Comparison of ENCODE assay signal across 8 cellular contexts in the genomic region with DNA sequence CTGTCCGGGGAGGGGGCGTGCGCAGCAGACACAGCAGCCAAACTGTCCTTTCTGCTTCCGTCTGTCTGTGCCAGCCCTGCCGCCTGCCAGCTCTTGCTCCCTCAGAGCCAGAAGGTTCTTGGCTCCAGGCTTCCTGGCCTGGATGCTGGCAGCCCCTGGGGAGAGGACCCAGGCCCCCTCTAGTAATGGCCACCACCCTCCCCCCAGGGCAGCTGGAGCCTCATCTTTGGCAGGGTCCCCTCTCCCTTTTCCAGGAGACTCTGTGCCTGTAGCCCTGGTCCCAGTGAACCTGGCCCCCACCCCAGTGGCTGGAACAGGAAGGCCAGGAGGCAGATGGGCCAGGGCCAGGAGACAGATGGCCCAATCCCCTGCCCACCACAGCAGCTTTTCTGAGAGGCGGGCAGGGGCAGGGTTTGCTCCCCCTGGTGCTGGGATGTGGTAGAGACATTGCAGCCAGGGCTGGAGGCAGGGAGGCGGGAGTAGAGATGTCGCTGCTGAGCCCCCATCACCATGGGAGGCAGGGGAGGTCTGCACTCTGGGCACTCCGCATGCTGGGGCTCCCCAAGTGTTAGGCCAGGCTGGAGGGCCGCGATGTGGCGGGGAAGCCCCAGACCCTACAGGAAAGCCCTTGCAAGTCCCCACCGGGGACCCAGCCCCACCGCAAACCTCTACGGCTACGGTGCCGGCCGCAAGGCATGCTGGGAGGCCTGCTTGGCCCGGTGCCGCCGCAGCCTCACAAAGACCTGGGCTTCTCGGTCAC. TPM values are rescaled to one million over a fixed set of nuclear protein-coding genes. Genes with fewer than 3 reads are reported as not detected.
DNase-seq lines count a peak whose midpoint lies in the region; ATAC-seq and TF ChIP-seq lines count a peak whose summit lies in the region.

No MANE protein-coding gene starts in this region.

- no peaks in the 10 kb centered on the region for H3K9me3 ChIP-seq in effector memory CD4-positive, alpha-beta T cell (ENCODE audit: control insufficient read depth, low read length)

- peak overlapping the region; percentile 87 for H3K27ac Mint-ChIP-seq in mesothelial cell of epicardium
- H3K27ac Mint-ChIP-seq in stimulated activated effector memory CD8-positive, alpha-beta T cell treated with anti-CD3 and anti-CD28 coated beads, Interleukin-12 subunit alpha, Interleukin-12 subunit beta, amount 100 ng/mL, for 72 hours, result peak overlapping the region; percentile 92

- H3K27me3 ChIP-seq in effector memory CD4-positive, alpha-beta T cell (replicated peaks; ENCODE audit: control insufficient read depth, insufficient read depth, low read length, poor library complexity, severe bottlenecking), result no peaks in the 10 kb centered on the region

- H3K4me3 Mint-ChIP-seq in mesothelial cell of epicardium, result peak overlapping the region; percentile 52
- H3K4me3 Mint-ChIP-seq in stimulated activated effector memory CD8-positive, alpha-beta T cell treated with anti-CD3 and anti-CD28 coated beads, Interleukin-12 subunit alpha, Interleukin-12 subunit beta, amount 100 ng/mL, for 72 hours, result peak overlapping the region; percentile 50

- no peaks in the 10 kb centered on the region for H3K9me3 Mint-ChIP-seq in mesothelial cell of epicardium
- H3K9me3 Mint-ChIP-seq in stimulated activated effector memory CD8-positive, alpha-beta T cell treated with anti-CD3 and anti-CD28 coated beads, Interleukin-12 subunit alpha, Interleukin-12 subunit beta, amount 100 ng/mL, for 72 hours, result no peaks in the 10 kb centered on the region

- H3K36me3 ChIP-seq in effector memory CD4-positive, alpha-beta T cell (ENCODE audit: control insufficient read depth, insufficient read depth, low read length), result peaks cover 49% of the 10 kb centered on the region

- no peaks in the 10 kb centered on the region for H3K36me3 Mint-ChIP-seq in mesothelial cell of epicardium
- H3K36me3 Mint-ChIP-seq in stimulated activated effector memory CD8-positive, alpha-beta T cell treated with anti-CD3 and anti-CD28 coated beads, Interleukin-12 subunit alpha, Interleukin-12 subunit beta, amount 100 ng/mL, for 72 hours, result peaks cover 85% of the 10 kb centered on the region

- peak overlapping the region; percentile 57 for H3K27ac ChIP-seq in 22Rv1
- H3K27ac ChIP-seq in effector memory CD4-positive, alpha-beta T cell (ENCODE audit: insufficient read depth, low read length, poor library complexity, severe bottlenecking), result peak overlapping the region; percentile 64

- TF ChIP-seq CTCF in 22Rv1 (IDR thresholded peaks at IDR 0.05) (peak; percentile 95), mesothelial cell of epicardium (IDR thresholded peaks at IDR 0.05; ENCODE audit: unreplicated experiment) (peak; percentile 79)

- H3K27me3 Mint-ChIP-seq in mesothelial cell of epicardium (ENCODE audit: low read depth), result no peaks in the 10 kb centered on the region

- DNase-seq in NCI-H524 treated with DMSO at 0.1 percent for 48 hours (lab: John Stamatoyannopoulos, UW), result peak; percentile 83
- DNase-seq in activated CD8-positive, alpha-beta memory T cell treated with anti-CD3 and anti-CD28 coated beads, Interleukin-2, amount 50 U/mL, for 1 hour (ENCODE audit: extremely low read depth), result peak; percentile 26
- peak; percentile 54 to 71 (median 61) for DNase-seq in effector memory CD4-positive, alpha-beta T cell
- peak in 1 of 2 experiments; percentile 83 for DNase-seq in mesothelial cell of epicardium (ENCODE audit: low spot score in 2 of 2, unreplicated experiment in 2 of 2)
- DNase-seq in stimulated activated effector memory CD8-positive, alpha-beta T cell treated with anti-CD3 and anti-CD28 coated beads, Interleukin-12 subunit alpha, Interleukin-12 subunit beta, amount 100 ng/mL, for 72 hours (ENCODE audit: low spot score in 2 of 2), result peak; percentile 56 to 76
- no peak for DNase-seq in occipital lobe (lab: John Stamatoyannopoulos, UW)

- peaks cover 16% of the 10 kb centered on the region for H3K4me1 ChIP-seq in effector memory CD4-positive, alpha-beta T cell (ENCODE audit: control insufficient read depth, insufficient read depth, low read length, poor library complexity, severe bottlenecking)

- no peak overlapping the region for H3K4me3 ChIP-seq in effector memory CD4-positive, alpha-beta T cell (ENCODE audit: insufficient read depth, low read depth, low read length, poor library complexity, severe bottlenecking)

- peak; percentile 46 for ATAC-seq in GM21529 (IDR thresholded peaks at IDR 0.05; ENCODE audit: unreplicated experiment)
- peak; percentile 71 for ATAC-seq in stimulated activated effector memory CD8-positive, alpha-beta T cell treated with anti-CD3 and anti-CD28 coated beads, Interleukin-12 subunit alpha, Interleukin-12 subunit beta, amount 100 ng/mL, for 72 hours

- peaks cover 19% of the 10 kb centered on the region for H3K4me1 Mint-ChIP-seq in mesothelial cell of epicardium
- H3K4me1 Mint-ChIP-seq in stimulated activated effector memory CD8-positive, alpha-beta T cell treated with anti-CD3 and anti-CD28 coated beads, Interleukin-12 subunit alpha, Interleukin-12 subunit beta, amount 100 ng/mL, for 72 hours, result peaks cover 28% of the 10 kb centered on the region

RNA-seq across cellular contexts. Expression of gene UNC13D, which starts 16.7 kb away (rescaled TPM):
- 6.0 to 7.7 TPM (median 6.8 TPM) in 3 replicates for total RNA-seq in mesothelial cell of epicardium
- total RNA-seq in occipital lobe, result 1.1 TPM

RNA-seq across cellular contexts. Expression of gene WBP2, which starts 27.7 kb away (rescaled TPM):
- total RNA-seq in mesothelial cell of epicardium (42.3 to 46.0 TPM (median 45.8 TPM) in 3 replicates), occipital lobe (25.9 TPM)

RNA-seq across cellular contexts. Expression of gene UNK, which starts 42.9 kb away (rescaled TPM):
- total RNA-seq in mesothelial cell of epicardium (63.4 to 66.4 TPM (median 65.4 TPM) in 3 replicates), occipital lobe (29.2 TPM)

RNA-seq across cellular contexts. Expression of gene TRIM47, which starts 50.9 kb away (rescaled TPM):
- total RNA-seq in mesothelial cell of epicardium (2.8 to 3.1 TPM (median 2.9 TPM) in 3 replicates), occipital lobe (12.3 TPM)
